In genomic region chr2:150619607-150620330, GRCh38 we compare ENCODE assay signal across 11 cellular contexts.
DNase-seq lines count a peak whose midpoint lies in the region; ATAC-seq and TF ChIP-seq lines count a peak whose summit lies in the region.
"Had no signal": no experiment of that assay in that cellular context is flagged by ENCODE, and none has a peak within 500 bp of the region (broad histone marks: within the 10 kb centered on the region; RNA-seq: fewer than 3 reads in every experiment).

No MANE protein-coding gene starts in this region.

- no peaks in the 10 kb centered on the region for H3K36me3 ChIP-seq in vagina
- H3K36me3 ChIP-seq: cardiac muscle cell had no signal

- TF ChIP-seq CTCF in vagina (IDR thresholded peaks at IDR 0.05) = no peak

- no peaks in the 10 kb centered on the region for H3K27me3 ChIP-seq in vagina
- H3K27me3 ChIP-seq: cardiac muscle cell had no signal

- DNase-seq in dermis blood vessel endothelial cell (peak; percentile 56), kidney glomerular epithelial cell (lab: John Stamatoyannopoulos, UW) (peak; percentile 38), vagina (ENCODE audit: extremely low spot score in 2 of 2) (no peak), posterior vena cava (ENCODE audit: low spot score) (no peak)
- no peak for DNase-seq in effector CD8-positive, alpha-beta T cell (lab: John Stamatoyannopoulos, UW)
- DNase-seq: NCI-H510A treated with DMSO at 0.1 percent for 48 hours, nucleus accumbens had no signal

- intact Hi-C loops in vagina (cut with DNase I) = no loop called here
- intact Hi-C loops in posterior vena cava (cut with DNase I) = loop anchor here (5.0 to 10.0 kb wide), 2 partner anchors 105 to 433 kb away; no protein-coding TSS in a partner anchor

- no peak for TF ChIP-seq EP300 in Ishikawa (IDR thresholded peaks at IDR 0.05; ENCODE audit: borderline replicate concordance)

- no peak overlapping the region for H3K4me3 ChIP-seq in vagina
- H3K4me3 ChIP-seq: cardiac muscle cell had no signal

- ATAC-seq in GM18867 (IDR thresholded peaks at IDR 0.05; ENCODE audit: unreplicated experiment) = no peak

- peak overlapping the region; percentile 71 for H3K27ac ChIP-seq in vagina
- H3K27ac ChIP-seq: cardiac muscle cell, KMS-11 had no signal

- no peaks in the 10 kb centered on the region for H3K4me1 ChIP-seq in vagina

- TF ChIP-seq RAD21 in Ishikawa (IDR thresholded peaks at IDR 0.05; ENCODE audit: low read depth) = no peak

- TF ChIP-seq POLR2A in vagina (IDR thresholded peaks at IDR 0.05) = no peak

- no peaks in the 10 kb centered on the region for H3K9me3 ChIP-seq in vagina

TF ChIP-seq in Ishikawa, 13 proteins besides CTCF, POLR2A, EP300 and RAD21:
- TF ChIP-seq TEAD4 (IDR thresholded peaks at IDR 0.05) = peak; percentile 48; the same call in 1 of the 2 replicates
- TF ChIP-seq TAF1 (IDR thresholded peaks at IDR 0.05; ENCODE audit: low read depth) = no peak

Comparison
In these comparisons a context has a peak if more than half of its experiments do, and no peak if none do; other contexts are left out.
1. DNase-seq: peak in dermis blood vessel endothelial cell (single experiment) and kidney glomerular epithelial cell (single experiment); none in vagina (0 of 2), effector CD8-positive, alpha-beta T cell (single experiment) and posterior vena cava (single experiment).